In the genomic region with DNA sequence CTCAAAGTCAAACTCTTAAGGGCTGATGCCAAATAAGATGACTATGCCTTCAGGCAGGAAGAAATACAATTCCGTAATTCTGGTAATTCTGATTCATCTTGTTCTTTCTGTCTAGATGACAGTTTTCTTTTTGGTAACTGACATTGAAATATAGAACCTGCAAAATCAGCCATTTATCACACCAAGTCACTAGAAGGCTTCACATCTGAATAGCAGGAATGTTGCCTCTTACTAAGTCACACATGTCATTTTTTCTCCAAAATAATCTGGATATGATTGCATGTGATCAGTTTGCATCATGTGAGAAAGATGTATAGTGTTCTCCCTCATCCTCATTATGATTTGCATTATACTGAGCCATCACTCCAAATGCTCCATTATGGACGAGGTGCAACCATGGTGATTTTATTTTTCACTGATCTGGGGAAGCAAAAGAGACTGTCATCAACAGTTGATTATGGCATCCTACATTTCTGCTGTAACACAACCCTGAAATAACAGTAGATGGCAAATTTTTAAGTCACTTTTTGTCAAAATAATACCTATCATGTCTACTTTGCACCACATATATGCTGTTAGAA, we compare ENCODE assay signal across 24 cellular contexts.
"Had no signal": no experiment of that assay in that cellular context is flagged by ENCODE, and none has a peak within 500 bp of the region (broad histone marks: within the 10 kb centered on the region; RNA-seq: fewer than 3 reads in every experiment).

No MANE protein-coding gene starts in this region.

- DNase-seq: colonic mucosa; cortex of kidney; dermis blood vessel endothelial cell; dorsolateral prefrontal cortex; effector CD4-positive, alpha-beta T cell; effector CD8-positive, alpha-beta T cell; effector memory CD4-positive, alpha-beta T cell; effector memory CD8-positive, alpha-beta T cell; endodermal cell; erythroblast; esophagus squamous epithelium; foreskin fibroblast; foreskin keratinocyte; foreskin melanocyte; gastrocnemius medialis; glutamatergic neuron; head of caudate nucleus; heart left ventricle; heart right ventricle had no signal

- H3K27ac Mint-ChIP-seq: dendritic cell treated with granulocyte-macrophage colony-stimulating factor and Interleukin-4, amounts not matched to agents 40 ng/mL and 50 ng/mL, for 4 days; effector memory CD8-positive, alpha-beta T cell; endodermal cell had no signal

- H3K4me3 Mint-ChIP-seq: dendritic cell treated with granulocyte-macrophage colony-stimulating factor and Interleukin-4, amounts not matched to agents 40 ng/mL and 50 ng/mL, for 4 days; effector memory CD8-positive, alpha-beta T cell; endodermal cell had no signal

- H3K27me3 ChIP-seq: colonic mucosa, dorsolateral prefrontal cortex, esophagus muscularis mucosa, esophagus squamous epithelium, foreskin keratinocyte, gastrocnemius medialis, gastroesophageal sphincter, heart left ventricle, heart right ventricle had no signal

- H3K27ac ChIP-seq: colonic mucosa, coronary artery, dorsolateral prefrontal cortex, epithelial cell of prostate, esophagus muscularis mucosa, esophagus squamous epithelium, foreskin keratinocyte, gastrocnemius medialis, gastroesophageal sphincter, heart left ventricle, heart right ventricle had no signal

- H3K36me3 ChIP-seq: colonic mucosa, esophagus muscularis mucosa, esophagus squamous epithelium, gastrocnemius medialis, gastroesophageal sphincter, heart left ventricle, heart right ventricle had no signal

- H3K27me3 Mint-ChIP-seq: dendritic cell treated with granulocyte-macrophage colony-stimulating factor and Interleukin-4, amounts not matched to agents 40 ng/mL and 50 ng/mL, for 4 days; effector memory CD8-positive, alpha-beta T cell had no signal

- H3K4me3 ChIP-seq: colonic mucosa, coronary artery, dorsolateral prefrontal cortex, esophagus muscularis mucosa, esophagus squamous epithelium, gastrocnemius medialis, gastroesophageal sphincter, heart left ventricle, heart right ventricle had no signal

- H3K9me3 ChIP-seq: colonic mucosa, esophagus muscularis mucosa, esophagus squamous epithelium, gastrocnemius medialis, gastroesophageal sphincter, heart left ventricle, heart right ventricle had no signal

- H3K4me1 ChIP-seq: colonic mucosa, esophagus muscularis mucosa, esophagus squamous epithelium, foreskin keratinocyte, gastroesophageal sphincter, heart right ventricle had no signal

- H3K4me1 Mint-ChIP-seq: endodermal cell had no signal

- H3K9me3 Mint-ChIP-seq: endodermal cell had no signal
